ENCODE assay signal across 1 cellular context in genomic region chr5:7793861-7794260, GRCh38.
TF ChIP-seq lines count a peak whose summit lies in the region.

No MANE protein-coding gene starts in this region.

TF ChIP-seq in GM23338, 12 proteins besides CTCF, POLR2A, EP300 and RAD21 (continued from another document):
- TF ChIP-seq, protein P1, sequence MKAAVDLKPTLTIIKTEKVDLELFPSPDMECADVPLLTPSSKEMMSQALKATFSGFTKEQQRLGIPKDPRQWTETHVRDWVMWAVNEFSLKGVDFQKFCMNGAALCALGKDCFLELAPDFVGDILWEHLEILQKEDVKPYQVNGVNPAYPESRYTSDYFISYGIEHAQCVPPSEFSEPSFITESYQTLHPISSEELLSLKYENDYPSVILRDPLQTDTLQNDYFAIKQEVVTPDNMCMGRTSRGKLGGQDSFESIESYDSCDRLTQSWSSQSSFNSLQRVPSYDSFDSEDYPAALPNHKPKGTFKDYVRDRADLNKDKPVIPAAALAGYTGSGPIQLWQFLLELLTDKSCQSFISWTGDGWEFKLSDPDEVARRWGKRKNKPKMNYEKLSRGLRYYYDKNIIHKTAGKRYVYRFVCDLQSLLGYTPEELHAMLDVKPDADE (IDR thresholded peaks at IDR 0.05): no peak
- no peak for TF ChIP-seq EZH2 (IDR thresholded peaks at IDR 0.05; ENCODE audit: low read depth, unreplicated experiment)
- TF ChIP-seq ZNF462 (CRISPR knock-in tag; IDR thresholded peaks at IDR 0.05): no peak
- TF ChIP-seq JUNB (IDR thresholded peaks at IDR 0.05; ENCODE audit: unreplicated experiment): no peak
- TF ChIP-seq ZNF114 (CRISPR knock-in tag; IDR thresholded peaks at IDR 0.05): no peak
